In the genomic region with DNA sequence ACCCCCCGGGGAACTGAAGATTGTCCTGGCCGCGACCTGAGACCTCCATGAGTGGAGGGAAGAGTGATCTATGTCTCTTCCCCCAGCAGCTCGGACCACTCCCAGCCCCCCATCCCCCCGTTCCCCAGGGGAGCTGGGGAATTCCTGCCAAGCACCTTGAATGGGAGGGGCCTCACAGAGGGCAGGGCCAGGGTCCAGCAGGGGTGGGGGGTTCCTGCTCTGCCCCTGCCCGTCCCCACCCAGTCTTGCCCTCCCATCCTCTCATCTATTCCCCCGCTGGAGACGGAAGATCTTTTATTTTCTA, we compare ENCODE assay signal across 28 cellular contexts. TPM values are rescaled to one million over a fixed set of nuclear protein-coding genes. Genes with fewer than 3 reads are reported as not detected.
"Had no signal": no experiment of that assay in that cellular context is flagged by ENCODE, and none has a peak within 500 bp of the region (broad histone marks: within the 10 kb centered on the region; RNA-seq: fewer than 3 reads in every experiment).

No MANE protein-coding gene starts in this region.

- H3K4me1 ChIP-seq: adrenal gland, ascending aorta, testis, uterus had no signal

- ATAC-seq: activated T-cell treated with anti-CD3 and anti-CD28 coated beads, Interleukin-2, amount 50 U/mL, for 72 hours; naive thymus-derived CD8-positive, alpha-beta T cell had no signal

- H3K27ac Mint-ChIP-seq: activated naive CD8-positive, alpha-beta T cell; endodermal cell; mesothelial cell of epicardium; progenitor cell of endocrine pancreas; T-helper 1 cell treated with Interleukin-12 subunit alpha and Interleukin-12 subunit beta and Interleukin-4 antibody, amounts not matched to agents 30 μg/mL and 1 μg/mL, for 36 hours had no signal

- H3K4me3 ChIP-seq: adrenal gland, ascending aorta, dorsolateral prefrontal cortex, lung, sigmoid colon, smooth muscle cell, testis, uterus had no signal

- H3K4me2 ChIP-seq: smooth muscle cell had no signal

- H3K27ac ChIP-seq: ascending aorta, brain microvascular endothelial cell, dorsolateral prefrontal cortex, sigmoid colon, testis, uterus had no signal

- H3K4me1 Mint-ChIP-seq: endodermal cell, mesothelial cell of epicardium had no signal

- H3K4me3 Mint-ChIP-seq: activated naive CD8-positive, alpha-beta T cell; activated T-cell treated with anti-CD3 and anti-CD28 coated beads, Interleukin-2, amount 50 U/mL, for 72 hours; endodermal cell; mesothelial cell of epicardium; naive thymus-derived CD8-positive, alpha-beta T cell; T-helper 1 cell treated with Interleukin-12 subunit alpha and Interleukin-12 subunit beta and Interleukin-4 antibody, amounts not matched to agents 30 μg/mL and 1 μg/mL, for 36 hours had no signal

- H3K9me3 Mint-ChIP-seq: endodermal cell; mesothelial cell of epicardium; naive thymus-derived CD8-positive, alpha-beta T cell; T-helper 1 cell treated with Interleukin-12 subunit alpha and Interleukin-12 subunit beta and Interleukin-4 antibody, amounts not matched to agents 30 μg/mL and 1 μg/mL, for 36 hours had no signal

- H3K27me3 Mint-ChIP-seq: activated naive CD8-positive, alpha-beta T cell; naive thymus-derived CD8-positive, alpha-beta T cell; progenitor cell of endocrine pancreas had no signal

- H3K9me3 ChIP-seq: adrenal gland, ascending aorta, sigmoid colon, testis, uterus had no signal

- H3K27me3 ChIP-seq: adrenal gland, ascending aorta, brain microvascular endothelial cell, dorsolateral prefrontal cortex, sigmoid colon, testis, uterus had no signal

- DNase-seq: activated CD4-positive, alpha-beta T cell treated with anti-CD3 and anti-CD28 coated beads for 4 hours; activated CD4-positive, alpha-beta T cell treated with anti-CD3 and anti-CD28 coated beads, Interleukin-2, amount 50 U/mL, for 48 hours; activated CD4-positive, CD25-positive, alpha-beta regulatory T cell; activated CD8-positive, alpha-beta memory T cell treated with anti-CD3 and anti-CD28 coated beads, Interleukin-2, amount 50 U/mL, for 48 hours; activated effector memory CD4-positive, alpha-beta T cell treated with anti-CD3 and anti-CD28 coated beads, Interleukin-2, amount 50 U/mL, for 16 hours; adrenal gland; brain microvascular endothelial cell; central memory CD4-positive, alpha-beta T cell; dorsolateral prefrontal cortex; kidney; naive thymus-derived CD8-positive, alpha-beta T cell; retina; sigmoid colon; stimulated activated CD4-positive, alpha-beta T cell treated with anti-CD3 and anti-CD28 coated beads, Interleukin-15, amount 100 ng/mL, for 24 hours; stimulated activated naive CD4-positive, alpha-beta T cell; T1000; testis; trophoblast cell; uterus had no signal

- H3K36me3 ChIP-seq: uterus had no signal

RNA-seq across cellular contexts. Expression of gene ATP2A1, which starts 41.6 kb away (rescaled TPM):
- total RNA-seq: ascending aorta had no signal
- polyA plus RNA-seq: naive thymus-derived CD8-positive, alpha-beta T cell had no signal
